33 cellular contexts compared by ENCODE assay signal in the genomic region with DNA sequence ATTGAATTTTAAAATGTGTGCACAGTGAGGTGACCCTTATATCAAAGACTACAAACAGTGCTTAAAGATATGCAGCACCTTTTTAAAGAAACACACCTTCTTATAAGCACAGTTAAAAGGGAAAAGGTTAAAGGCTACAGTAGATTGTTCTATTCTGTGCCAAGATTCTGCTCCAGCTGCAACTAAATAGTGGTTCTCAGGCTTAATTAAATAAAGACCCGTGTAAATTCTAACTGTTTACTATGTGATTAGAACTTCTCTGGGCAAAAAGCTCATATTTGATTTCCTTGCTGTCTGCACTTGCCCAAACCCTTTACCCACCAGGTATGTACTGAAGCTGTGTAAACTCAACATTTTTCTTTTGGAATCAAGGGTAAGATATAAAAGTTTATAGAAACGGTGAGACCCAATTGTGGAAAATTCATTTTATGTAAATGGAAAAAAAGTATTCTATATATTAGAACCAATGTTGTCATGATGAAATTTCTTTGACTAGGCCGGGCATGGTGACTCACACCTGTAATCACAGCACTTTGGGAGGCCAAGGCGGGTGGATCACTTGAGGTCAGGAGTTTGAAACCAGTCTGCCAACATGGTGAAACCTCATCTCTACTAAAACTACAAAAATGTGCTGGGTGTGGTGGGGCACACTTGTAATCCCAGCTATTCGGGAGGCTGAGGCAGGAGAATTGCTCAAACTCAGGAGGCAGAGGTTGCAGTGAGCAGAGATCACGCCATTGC.
DNase-seq lines count a peak whose midpoint lies in the region; ATAC-seq and TF ChIP-seq lines count a peak whose summit lies in the region.
"Had no signal": no experiment of that assay in that cellular context is flagged by ENCODE, and none has a peak within 500 bp of the region (broad histone marks: within the 10 kb centered on the region; RNA-seq: fewer than 3 reads in every experiment).

No MANE protein-coding gene starts in this region.

- H3K9me3 ChIP-seq in body of pancreas (no peaks in the 10 kb centered on the region), tibial nerve (peaks cover 0 to 10% (median 0%) of the 10 kb centered on the region in 4 donors)
- H3K9me3 ChIP-seq: right lobe of liver, suprapubic skin, vagina had no signal

- peaks cover 62% of the 10 kb centered on the region for H3K4me1 Mint-ChIP-seq in progenitor cell of endocrine pancreas (ENCODE audit: low read depth)
- peaks cover 3% of the 10 kb centered on the region for H3K4me1 Mint-ChIP-seq in endothelial cell (ENCODE audit: unreplicated experiment)
- H3K4me1 Mint-ChIP-seq: neural progenitor cell; stimulated activated memory B cell treated with anti-CD40 and anti-IgM and Interleukin-4, amounts not matched to agents 10 μg/mL and 1 μg/mL and 100 μg/mL, for 72 hours had no signal

- DNase-seq in NCI-H1092 treated with DMSO at 0.1 percent for 48 hours (lab: John Stamatoyannopoulos, UW) (peak; percentile 42), NCI-H1092 (lab: John Stamatoyannopoulos, UW) (no peak), NCI-H2081 (lab: John Stamatoyannopoulos, UW) (peak; percentile 21 to 94), body of pancreas (peak; percentile 50 to 83 (median 62)), progenitor cell of endocrine pancreas (ENCODE audit: low spot score, unreplicated experiment) (no peak), tibial nerve (ENCODE audit: low spot score in 2 of 2) (no peak), endothelial cell (ENCODE audit: low spot score) (no peak)
- DNase-seq: activated CD4-positive, alpha-beta T cell treated with anti-CD3 and anti-CD28 coated beads, Interleukin-2, amount 50 U/mL, for 4 hours; activated CD4-positive, CD25-positive, alpha-beta regulatory T cell; activated naive CD4-positive, alpha-beta T cell treated with Interleukin-2 at 50 U/mL for 16 hours; effector CD4-positive, alpha-beta T cell; foreskin fibroblast; GM23248; heart right ventricle; kidney glomerular epithelial cell; NCI-H1417 treated with DMSO at 0.1 percent for 48 hours; NCI-H2171 treated with DMSO at 0.1 percent for 48 hours; NCI-H510A treated with DMSO at 0.1 percent for 48 hours; right lobe of liver; stimulated activated CD4-positive, alpha-beta T cell treated with anti-CD3 and anti-CD28 coated beads, Interleukin-12 subunit alpha, Interleukin-12 subunit beta, amount 100 ng/mL, for 4 hours; stimulated activated CD4-positive, alpha-beta T cell treated with anti-CD3 and anti-CD28 coated beads, Interleukin-4, amount 100 ng/mL, for 24 hours; T-cell had no signal

- peak; percentile 92 for ATAC-seq in body of pancreas
- ATAC-seq in HG02840 (IDR thresholded peaks at IDR 0.05; ENCODE audit: low FRiP score, unreplicated experiment) = no peak
- ATAC-seq: GM12878; heart right ventricle; right lobe of liver; stimulated activated memory B cell treated with anti-CD40 and anti-IgM and Interleukin-4, amounts not matched to agents 10 μg/mL and 1 μg/mL and 100 μg/mL, for 72 hours; T-cell had no signal

- TF ChIP-seq POLR2A in body of pancreas (IDR thresholded peaks at IDR 0.05) (no peak), tibial nerve (IDR thresholded peaks at IDR 0.05) (no peak)

- TF ChIP-seq CTCF in body of pancreas (IDR thresholded peaks at IDR 0.05) = no peak
- no peak for TF ChIP-seq CTCF in progenitor cell of endocrine pancreas (IDR thresholded peaks at IDR 0.05; ENCODE audit: unreplicated experiment)
- no peak for TF ChIP-seq CTCF in tibial nerve (IDR thresholded peaks at IDR 0.05)
- no peak for TF ChIP-seq CTCF in endothelial cell (IDR thresholded peaks at IDR 0.05; ENCODE audit: unreplicated experiment)

- no peak for TF ChIP-seq EP300 in tibial nerve (IDR thresholded peaks at IDR 0.05)

- no peaks in the 10 kb centered on the region for H3K27me3 ChIP-seq in body of pancreas
- H3K27me3 ChIP-seq in tibial nerve = no peaks in the 10 kb centered on the region
- H3K27me3 ChIP-seq: heart right ventricle, neural progenitor cell, right lobe of liver, suprapubic skin, vagina had no signal

- H3K4me3 ChIP-seq in body of pancreas (no peak overlapping the region), tibial nerve (no peak overlapping the region)
- H3K4me3 ChIP-seq: GM12878, GM23248, heart right ventricle, lung, neural progenitor cell, right lobe of liver, suprapubic skin, vagina had no signal

- H3K27ac Mint-ChIP-seq in progenitor cell of endocrine pancreas (peak overlapping the region; percentile 93), endothelial cell (ENCODE audit: unreplicated experiment) (no peak overlapping the region)
- H3K27ac Mint-ChIP-seq: brain; CD14-positive monocyte; IgD-negative memory B cell; neural progenitor cell; stimulated activated memory B cell treated with anti-CD40 and anti-IgM and Interleukin-4, amounts not matched to agents 10 μg/mL and 1 μg/mL and 100 μg/mL, for 72 hours; T-cell had no signal

- H3K27ac ChIP-seq in body of pancreas (peak overlapping the region in 3 of 4 donors; percentile 71 to 83 (median 80)), tibial nerve (no peak overlapping the region)
- H3K27ac ChIP-seq: 22Rv1, GM23248, neural progenitor cell, right lobe of liver, suprapubic skin, vagina had no signal

- H3K27me3 Mint-ChIP-seq in progenitor cell of endocrine pancreas = no peaks in the 10 kb centered on the region
- H3K27me3 Mint-ChIP-seq in endothelial cell (ENCODE audit: unreplicated experiment) = no peaks in the 10 kb centered on the region
- H3K27me3 Mint-ChIP-seq: brain; stimulated activated memory B cell treated with anti-CD40 and anti-IgM and Interleukin-4, amounts not matched to agents 10 μg/mL and 1 μg/mL and 100 μg/mL, for 72 hours; T-cell had no signal

- peaks cover 8% of the 10 kb centered on the region for H3K36me3 Mint-ChIP-seq in progenitor cell of endocrine pancreas (ENCODE audit: insufficient read depth)
- H3K36me3 Mint-ChIP-seq in endothelial cell (ENCODE audit: low read depth, unreplicated experiment) = no peaks in the 10 kb centered on the region
- H3K36me3 Mint-ChIP-seq: brain; CD14-positive monocyte; IgD-negative memory B cell; stimulated activated memory B cell treated with anti-CD40 and anti-IgM and Interleukin-4, amounts not matched to agents 10 μg/mL and 1 μg/mL and 100 μg/mL, for 72 hours; T-cell had no signal

- H3K9me3 Mint-ChIP-seq in progenitor cell of endocrine pancreas (ENCODE audit: low read depth) (no peaks in the 10 kb centered on the region), endothelial cell (ENCODE audit: unreplicated experiment) (no peaks in the 10 kb centered on the region)
- H3K9me3 Mint-ChIP-seq: stimulated activated memory B cell treated with anti-CD40 and anti-IgM and Interleukin-4, amounts not matched to agents 10 μg/mL and 1 μg/mL and 100 μg/mL, for 72 hours; T-cell had no signal

- H3K36me3 ChIP-seq in body of pancreas (replicated peaks in 1 of 2; ENCODE audit: insufficient read depth in 1 of 2, low read depth in 2 of 2) (no peaks in the 10 kb centered on the region), tibial nerve (no peaks in the 10 kb centered on the region)
- H3K36me3 ChIP-seq: heart right ventricle, neural progenitor cell, right lobe of liver, suprapubic skin, vagina had no signal

- 36 to 40% methylated on average over 6 of the region's 6 CpGs for WGBS in body of pancreas, 2 donors
- 80 to 86% methylated on average over 6 of the region's 6 CpGs for WGBS in tibial nerve, 2 donors

- intact Hi-C loops in body of pancreas (cut with DNase I) = no loop called here

- H3K4me3 Mint-ChIP-seq in progenitor cell of endocrine pancreas (ENCODE audit: low read depth) = no peak overlapping the region
- no peak overlapping the region for H3K4me3 Mint-ChIP-seq in endothelial cell (ENCODE audit: unreplicated experiment)
- H3K4me3 Mint-ChIP-seq: brain; CD14-positive monocyte; IgD-negative memory B cell; neural progenitor cell; stimulated activated memory B cell treated with anti-CD40 and anti-IgM and Interleukin-4, amounts not matched to agents 10 μg/mL and 1 μg/mL and 100 μg/mL, for 72 hours; T-cell had no signal

- H3K4me1 ChIP-seq in body of pancreas (peaks cover 52% of the 10 kb centered on the region), tibial nerve (no peaks in the 10 kb centered on the region)
- H3K4me1 ChIP-seq: neural progenitor cell, right lobe of liver, suprapubic skin had no signal

Comparison
In these comparisons a context has a peak if more than half of its experiments do, and no peak if none do; other contexts are left out.
1. DNase-seq: peak in NCI-H1092 treated with DMSO at 0.1 percent for 48 hours (single experiment), NCI-H2081 (2 of 2) and body of pancreas (4 of 4); none in NCI-H1092 (single experiment), progenitor cell of endocrine pancreas (single experiment), tibial nerve (0 of 2) and endothelial cell (single experiment).
2. H3K27ac ChIP-seq: peak in body of pancreas (3 of 4); none in tibial nerve (0 of 4).